Comparison of ENCODE assay signal across 19 cellular contexts in the genomic region with DNA sequence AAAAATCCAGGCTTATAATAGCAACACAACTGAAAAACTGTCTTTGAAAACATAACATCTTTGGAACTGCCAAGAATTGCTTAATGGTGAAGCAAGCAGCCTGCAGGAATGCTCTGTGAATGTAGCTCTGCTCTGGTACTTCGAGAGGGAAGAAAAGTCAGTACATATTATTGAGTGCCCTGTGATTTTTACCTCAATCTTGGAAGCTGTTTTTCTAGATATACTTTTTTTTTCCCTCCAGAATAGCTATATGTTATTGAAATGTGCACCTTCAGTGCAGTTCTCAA.
DNase-seq lines count a peak whose midpoint lies in the region; ATAC-seq and TF ChIP-seq lines count a peak whose summit lies in the region.
"Had no signal": no experiment of that assay in that cellular context is flagged by ENCODE, and none has a peak within 500 bp of the region (broad histone marks: within the 10 kb centered on the region; RNA-seq: fewer than 3 reads in every experiment).

No MANE protein-coding gene starts in this region.

- peak overlapping the region; percentile 41 for H3K4me2 ChIP-seq in fibroblast of lung (ENCODE audit: extremely low read depth, insufficient read depth, low read length)

- no peak for TF ChIP-seq CTCF in fibroblast of lung (conservative IDR thresholded peaks at IDR 0.05 in 1 of 2, IDR thresholded peaks at IDR 0.05 in 1 of 2; ENCODE audit: low read depth in 1 of 2, low read length in 2 of 2)

- H3K27me3 ChIP-seq in fibroblast of lung (ENCODE audit: control insufficient read depth, insufficient read depth, low read length): no peaks in the 10 kb centered on the region
- H3K27me3 ChIP-seq: BE2C, esophagus squamous epithelium, ovary, right lobe of liver had no signal

- peak; percentile 88 for ATAC-seq in sciatic nerve
- no peak for ATAC-seq in HG03354 (IDR thresholded peaks at IDR 0.05; ENCODE audit: poor library complexity, severe bottlenecking, unreplicated experiment)
- no peak for ATAC-seq in HG03175 (IDR thresholded peaks at IDR 0.05; ENCODE audit: unreplicated experiment)
- ATAC-seq in GM18870 (IDR thresholded peaks at IDR 0.05; ENCODE audit: unreplicated experiment): no peak
- ATAC-seq: left ventricle myocardium superior, right lobe of liver had no signal

- no peak overlapping the region for H2AFZ ChIP-seq in fibroblast of lung (ENCODE audit: low read length)

- DNase-seq in EH (ENCODE audit: low read depth) (peak; percentile 89), SK-N-MC (ENCODE audit: low read depth, low spot score) (no peak), fibroblast of lung (ENCODE audit: low read depth in 2 of 2) (peak; percentile 70 to 84), sciatic nerve (ENCODE audit: low spot score) (no peak), H4 (ENCODE audit: low spot score) (no peak)
- DNase-seq: activated CD4-positive, alpha-beta T cell treated with anti-CD3 and anti-CD28 coated beads, Interleukin-2, amount 50 U/mL, for 4 hours; activated naive CD4-positive, alpha-beta T cell treated with anti-CD3 and anti-CD28 coated beads, Interleukin-2, amount 10 ng/mL, durations not matched to agents 7 days and 5 days; BE2C; Calu3; dermis blood vessel endothelial cell; esophagus squamous epithelium; left ventricle myocardium superior; NCI-H748 treated with DMSO at 0.1 percent for 48 hours; ovary; right lobe of liver; stimulated activated CD4-positive, alpha-beta T cell treated with anti-CD3 and anti-CD28 coated beads, Interleukin-4, amount 100 ng/mL, for 1 hour had no signal

- no peaks in the 10 kb centered on the region for H3K9me3 ChIP-seq in SK-N-MC (ENCODE audit: low read depth, low read length)
- H3K9me3 ChIP-seq in fibroblast of lung (ENCODE audit: control insufficient read depth, insufficient read depth, low read depth, low read length): no peaks in the 10 kb centered on the region
- H3K9me3 ChIP-seq: esophagus squamous epithelium, ovary, right lobe of liver had no signal

- H4K20me1 ChIP-seq in fibroblast of lung (ENCODE audit: control insufficient read depth, extremely low read depth, insufficient read depth, low read length): no peaks in the 10 kb centered on the region

- H3K27ac ChIP-seq in SK-N-MC: peak overlapping the region; percentile 53
- peak overlapping the region; percentile 65 for H3K27ac ChIP-seq in fibroblast of lung (ENCODE audit: insufficient read depth, low read length)
- H3K27ac ChIP-seq: ovary, right lobe of liver had no signal

- peaks cover 35% of the 10 kb centered on the region for H3K36me3 ChIP-seq in SK-N-MC (ENCODE audit: insufficient read depth, low read length)
- H3K36me3 ChIP-seq in fibroblast of lung (ENCODE audit: control insufficient read depth, insufficient read depth, low read length): no peaks in the 10 kb centered on the region
- H3K36me3 ChIP-seq: BE2C, esophagus squamous epithelium, ovary, right lobe of liver had no signal

- H3K9ac ChIP-seq in SK-N-MC (ENCODE audit: insufficient read length) (no peak overlapping the region), fibroblast of lung (ENCODE audit: insufficient read depth, low read length) (no peak overlapping the region)

- no peaks in the 10 kb centered on the region for H3K79me2 ChIP-seq in fibroblast of lung (ENCODE audit: control insufficient read depth, insufficient read depth, low read length)

- H3K4me3 ChIP-seq in SK-N-MC: no peak overlapping the region
- no peak overlapping the region for H3K4me3 ChIP-seq in fibroblast of lung (replicated peaks in 1 of 4; ENCODE audit: control extremely low read depth in 1 of 4, insufficient read depth in 1 of 4, low read depth in 3 of 4, low read length in 4 of 4)
- H3K4me3 ChIP-seq: esophagus squamous epithelium, ovary, right lobe of liver had no signal

- H3K4me1 ChIP-seq in fibroblast of lung (ENCODE audit: control insufficient read depth, extremely low read depth, insufficient read depth, low read length): peaks cover 4% of the 10 kb centered on the region

- intact Hi-C loops in sciatic nerve (cut with DNase I): no loop called here

Comparison
In these comparisons a context has a peak if more than half of its experiments do, and no peak if none do; other contexts are left out.
1. DNase-seq: peak in EH (single experiment) and fibroblast of lung (2 of 2); none in SK-N-MC (single experiment), sciatic nerve (single experiment) and H4 (single experiment).